ENCODE assay signal across 8 cellular contexts in genomic region chr1:42456010-42456753, GRCh38. TPM values are rescaled to one million over a fixed set of nuclear protein-coding genes. Genes with fewer than 3 reads are reported as not detected.
DNase-seq lines count a peak whose midpoint lies in the region; ATAC-seq and TF ChIP-seq lines count a peak whose summit lies in the region.

PPCS (plus strand) TSS chr1:42456543; CDS start chr1:42456566, 23 bp downstream.
ZMYND12 (minus strand) TSS chr1:42456022; CDS start chr1:42455997, 25 bp downstream.

- no peaks in the 10 kb centered on the region for H3K9me3 Mint-ChIP-seq in chondrocyte (ENCODE audit: low read depth)

- H3K36me3 Mint-ChIP-seq in chondrocyte (ENCODE audit: low read depth): peaks cover 6% of the 10 kb centered on the region

- peak; percentile 86 for ATAC-seq in GM18909 (IDR thresholded peaks at IDR 0.05; ENCODE audit: poor library complexity, unreplicated experiment)
- peak; percentile 81 for ATAC-seq in HG03159 (IDR thresholded peaks at IDR 0.05; ENCODE audit: unreplicated experiment)

- peak within 1 kb of the TSS; percentile 90 for H3K4me3 ChIP-seq in AG10803 (ENCODE audit: low read length)

- H3K27ac ChIP-seq in layer of hippocampus (ENCODE audit: low read depth, low read length): peak within 1 kb of the TSS; percentile 88

- H3K27me3 Mint-ChIP-seq in chondrocyte (ENCODE audit: low read depth): peaks cover 3% of the 10 kb centered on the region

- H3K27ac Mint-ChIP-seq in chondrocyte (ENCODE audit: unreplicated experiment): peak within 1 kb of the TSS; percentile 83

- H3K4me3 Mint-ChIP-seq in chondrocyte (ENCODE audit: unreplicated experiment): peak within 1 kb of the TSS; percentile 79

- no peaks in the 10 kb centered on the region for H3K27me3 ChIP-seq in layer of hippocampus (ENCODE audit: control insufficient read depth, insufficient read depth, low read length)

- peak; percentile 86 for DNase-seq in AG10803 (ENCODE audit: low read depth)
- DNase-seq in NCI-H345 (lab: John Stamatoyannopoulos, UW): peak; percentile 89
- DNase-seq in activated CD4-positive, alpha-beta T cell treated with anti-CD3 and anti-CD28 coated beads for 1 hour: peak; percentile 84
- no peak for DNase-seq in chondrocyte (ENCODE audit: low spot score)
- peak; percentile 88 to 93 (median 90) for DNase-seq in stimulated activated CD4-positive, alpha-beta T cell treated with anti-CD3 and anti-CD28 coated beads, Interleukin-1b, Interleukin-23, amount 100 ng/mL, for 24 hours (ENCODE audit: low read depth in 4 of 4, low spot score in 1 of 4)

- TF ChIP-seq CTCF in AG10803 (conservative IDR thresholded peaks at IDR 0.05; ENCODE audit: low read length): 0 out of 2 replicates have a peak, but pooled peaks have one; percentile 2
- TF ChIP-seq CTCF in chondrocyte (IDR thresholded peaks at IDR 0.05): no peak

- peaks cover 21% of the 10 kb centered on the region for H3K4me1 Mint-ChIP-seq in chondrocyte (ENCODE audit: low read depth)

RNA-seq across cellular contexts. Expression of gene PPCS, which starts in this region (rescaled TPM):
- total RNA-seq in chondrocyte: 38.0 to 42.0 TPM (median 41.1 TPM) in 3 replicates

RNA-seq across cellular contexts. Expression of gene ZMYND12, which starts in this region (rescaled TPM):
- 0.30 to 0.56 TPM in 2 of 3 replicates, not detected in the other for total RNA-seq in chondrocyte
